ENCODE assay signal across 19 cellular contexts in the genomic region with DNA sequence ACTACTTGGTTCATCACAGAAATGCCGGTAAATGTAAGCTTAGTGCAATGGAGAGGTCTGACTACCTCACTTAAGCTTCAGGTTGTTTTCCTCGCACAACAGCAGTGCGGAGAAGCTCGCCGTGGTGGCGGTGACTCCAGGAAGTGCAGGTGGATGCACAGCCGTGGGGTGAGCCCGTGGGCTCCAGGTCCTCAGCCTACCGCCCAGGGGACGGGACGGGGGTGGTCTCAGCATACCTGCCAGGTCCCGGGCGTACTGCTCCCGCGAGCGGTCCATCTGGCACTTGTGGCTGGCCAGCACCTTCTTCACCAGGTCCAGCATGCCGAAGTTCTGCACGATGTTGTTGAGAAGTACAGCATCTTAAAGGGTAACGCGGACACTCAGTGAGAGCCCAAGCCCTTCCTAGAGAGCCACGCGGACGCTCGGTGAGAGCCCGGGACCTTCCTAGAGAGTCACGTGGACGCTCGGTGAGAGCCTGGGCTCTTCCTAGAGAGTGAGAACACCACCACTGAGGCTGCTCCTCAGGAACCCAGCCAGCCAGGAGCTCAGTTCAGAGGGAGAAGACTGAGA. TPM values are rescaled to one million over a fixed set of nuclear protein-coding genes. Genes with fewer than 3 reads are reported as not detected.
DNase-seq lines count a peak whose midpoint lies in the region; FAIRE-seq and TF ChIP-seq lines count a peak whose summit lies in the region.
"Had no signal": no experiment of that assay in that cellular context is flagged by ENCODE, and none has a peak within 500 bp of the region (broad histone marks: within the 10 kb centered on the region; RNA-seq: fewer than 3 reads in every experiment).

No MANE protein-coding gene starts in this region.

- H3K23ac ChIP-seq in neuronal stem cell (ENCODE audit: low read depth, low read length, poor library complexity), result no peak overlapping the region

- no peak overlapping the region for H2BK120ac ChIP-seq in neuronal stem cell (ENCODE audit: low read depth, low read length)

- H3K18ac ChIP-seq in neuronal stem cell (ENCODE audit: low read length), result no peak overlapping the region

- POLR2A ChIA-PET in RWPE1 (lab: Yijun Ruan, JAX; ENCODE audit: low non-redundant PET), result no interaction called here

- no peak overlapping the region for H2AK5ac ChIP-seq in neuronal stem cell (ENCODE audit: low read depth, low read length)

- H4K8ac ChIP-seq in neuronal stem cell (ENCODE audit: low read depth, low read length), result peak overlapping the region; percentile 30

- peaks cover 0 to 7% of the 10 kb centered on the region in 2 donors for H3K4me1 ChIP-seq in neuronal stem cell (ENCODE audit: control insufficient read depth in 2 of 2, insufficient read depth in 1 of 2, low read depth in 1 of 2, low read length in 2 of 2)
- peaks cover 0 to 6% (median 0%) of the 10 kb centered on the region in 3 donors for H3K4me1 ChIP-seq in esophagus squamous epithelium
- H3K4me1 ChIP-seq: HAP-1 had no signal

- FAIRE-seq in GM12891 (lab: Jason Lieb, UNC), result no peak
- FAIRE-seq: H1 had no signal

- H2BK12ac ChIP-seq in neuronal stem cell (ENCODE audit: low read length), result no peak overlapping the region

- DNase-seq in H7, result peak; percentile 57
- no peak for DNase-seq in RWPE1 (ENCODE audit: low spot score)
- DNase-seq in islet precursor cell, result peak; percentile 38
- DNase-seq in neuronal stem cell (ENCODE audit: low spot score), result no peak
- no peak for DNase-seq in RPMI8226
- no peak for DNase-seq in esophagus squamous epithelium (lab: John Stamatoyannopoulos, UW)
- no peak for DNase-seq in GM12891 (ENCODE audit: insufficient read length, low spot score)
- DNase-seq: 8988T; CD4-positive, alpha-beta memory T cell; DMS153; DMS79; GDM1 had no signal

- H3K9me3 ChIP-seq in neuronal stem cell (replicated peaks in 1 of 2; ENCODE audit: control insufficient read depth in 2 of 2, insufficient read depth in 1 of 2, low read depth in 1 of 2, low read length in 2 of 2) (no peaks in the 10 kb centered on the region), esophagus squamous epithelium (no peaks in the 10 kb centered on the region)
- H3K9me3 ChIP-seq: BLaER1, HAP-1 had no signal

- H3K27ac ChIP-seq in RWPE1 (peak overlapping the region; percentile 1; the same call in 1 of the 2 replicates), neuronal stem cell (replicated peaks; ENCODE audit: low read length) (no peak overlapping the region), esophagus squamous epithelium (no peak overlapping the region)
- H3K27ac ChIP-seq: BLaER1 had no signal

- H2BK5ac ChIP-seq in neuronal stem cell (ENCODE audit: low read length), result no peak overlapping the region

- H3K4me3 ChIP-seq in H7 (ENCODE audit: insufficient read depth, low read depth, low read length), result no peak overlapping the region
- no peak overlapping the region for H3K4me3 ChIP-seq in neuronal stem cell (ENCODE audit: low read length in 2 of 2)
- no peak overlapping the region for H3K4me3 ChIP-seq in esophagus squamous epithelium
- H3K4me3 ChIP-seq: BLaER1, HAP-1 had no signal

- CTCF ChIA-PET in RWPE1 (lab: Yijun Ruan, JAX), result no interaction called here

- no peak overlapping the region for H3K4me2 ChIP-seq in neuronal stem cell (ENCODE audit: insufficient read depth, low read length, poor library complexity, severe bottlenecking)
- H3K4me2 ChIP-seq: BLaER1 had no signal

- H3K79me1 ChIP-seq in neuronal stem cell (ENCODE audit: low read depth, low read length), result peaks cover 2% of the 10 kb centered on the region

- TF ChIP-seq POLR2A in esophagus squamous epithelium (IDR thresholded peaks at IDR 0.05) (no peak), GM12891 (IDR thresholded peaks at IDR 0.05; ENCODE audit: low read depth, low read length) (no peak)

- intact Hi-C loops in esophagus squamous epithelium (cut with DNase I), result no loop called here

- no peak overlapping the region for H3K9ac ChIP-seq in neuronal stem cell (ENCODE audit: low read depth, low read length, poor library complexity)
- H3K9ac ChIP-seq: BLaER1 had no signal

- WGBS in neuronal stem cell (ENCODE audit: extremely low coverage in 2 of 2, insufficient read length in 2 of 2, insufficient replicate concordance in 1 of 2), 2 donors, result no CpG with 5 or more reads among the region's 28 CpGs
- 92 to 94% methylated on average over 9 to 13 of the region's 28 CpGs for WGBS in esophagus squamous epithelium, 2 donors

- no peaks in the 10 kb centered on the region for H3K27me3 ChIP-seq in H7 (ENCODE audit: control insufficient read depth, insufficient read depth, low read length)
- no peaks in the 10 kb centered on the region for H3K27me3 ChIP-seq in neuronal stem cell (ENCODE audit: control insufficient read depth in 3 of 3, insufficient read depth in 3 of 3, low read depth in 1 of 3, low read length in 3 of 3)
- H3K27me3 ChIP-seq in esophagus squamous epithelium, result no peaks in the 10 kb centered on the region
- H3K27me3 ChIP-seq: BLaER1 had no signal

- peaks cover 2% of the 10 kb centered on the region for H3K36me3 ChIP-seq in H7 (replicated peaks; ENCODE audit: control insufficient read depth, insufficient read depth, low read length)
- H3K36me3 ChIP-seq in neuronal stem cell (replicated peaks in 1 of 2; ENCODE audit: control insufficient read depth in 2 of 2, insufficient read depth in 2 of 2, low read length in 2 of 2), result peaks cover 22 to 80% of the 10 kb centered on the region in 2 donors
- peaks cover 19 to 93% (median 28%) of the 10 kb centered on the region in 3 donors for H3K36me3 ChIP-seq in esophagus squamous epithelium

- no peak overlapping the region for H2BK15ac ChIP-seq in neuronal stem cell (ENCODE audit: low read length)

- H3K14ac ChIP-seq in neuronal stem cell (ENCODE audit: low read length), result peak overlapping the region; percentile 8

- no peak overlapping the region for H3K4ac ChIP-seq in neuronal stem cell (ENCODE audit: low read length)

- TF ChIP-seq CTCF in RWPE1 (conservative IDR thresholded peaks at IDR 0.05; ENCODE audit: low read depth) (no peak), esophagus squamous epithelium (IDR thresholded peaks at IDR 0.05) (no peak)

- no peak overlapping the region for H2AFZ ChIP-seq in neuronal stem cell (ENCODE audit: low read length)

- no peak overlapping the region for H4K91ac ChIP-seq in neuronal stem cell (ENCODE audit: low read depth, low read length, poor library complexity)

TF ChIP-seq in GM12891, 5 proteins besides CTCF, POLR2A, EP300 and RAD21:
- no peak for TF ChIP-seq POU2F2 (IDR thresholded peaks at IDR 0.05; ENCODE audit: low read depth, low read length)
- no peak for TF ChIP-seq PAX5 (IDR thresholded peaks at IDR 0.05; ENCODE audit: insufficient read depth, low read length, severe bottlenecking)
- TF ChIP-seq SPI1 (IDR thresholded peaks at IDR 0.05; ENCODE audit: low read depth, low read length), result no peak
- no peak for TF ChIP-seq POLR2AphosphoS5 (IDR thresholded peaks at IDR 0.05; ENCODE audit: low read depth, low read length)
- TF ChIP-seq TAF1 (IDR thresholded peaks at IDR 0.05; ENCODE audit: low read depth, low read length), result no peak
TF ChIP-seq in GM12891: peak in this region for 0.

RNA-seq across cellular contexts. Expression of a gene that starts 17.8 kb away (rescaled TPM):
- 20.1 and 27.5 TPM in 2 replicates for total RNA-seq in H7 (2014; rRNA removed; shearing (Covaris generic))
- polyA plus RNA-seq in neuronal stem cell (2013, experiment 1 of 2), result 5.7 TPM
- polyA plus RNA-seq in neuronal stem cell (2013, experiment 2 of 2), result 5.8 TPM
- 10 to 100 TPM; 23.7 to 37.6 (median 31.2) TPM for total RNA-seq in esophagus squamous epithelium
- polyA plus RNA-seq in GM12891 (2012; ENCODE audit: low read depth, missing spikeins), result 12.6 TPM

RNA-seq across cellular contexts. Expression of a gene that starts 35.0 kb away (rescaled TPM):
- total RNA-seq in H7 (2014; rRNA removed; shearing (Covaris generic)), result 17.0 and 21.4 TPM in 2 replicates
- polyA plus RNA-seq in neuronal stem cell (2013, experiment 1 of 2), result 9.0 TPM
- 8.7 TPM for polyA plus RNA-seq in neuronal stem cell (2013, experiment 2 of 2)
- total RNA-seq in esophagus squamous epithelium, result 10 to 100 TPM in 3 of 4 donors, 1 to 10 TPM in 1; 7.2 to 12.0 (median 11.0) TPM
- 7.4 TPM for polyA plus RNA-seq in GM12891 (2012; ENCODE audit: low read depth, missing spikeins)

RNA-seq across cellular contexts. Expression of a gene that starts 37.9 kb away (rescaled TPM):
- total RNA-seq in H7 (2014; rRNA removed; shearing (Covaris generic)), result 6.4 and 8.0 TPM in 2 replicates
- polyA plus RNA-seq in neuronal stem cell (2013, experiment 1 of 2), result 7.5 TPM
- 7.2 TPM for polyA plus RNA-seq in neuronal stem cell (2013, experiment 2 of 2)
- under 1 TPM in 1 of 4 donors, not detected in 3; under 0.01 TPM for total RNA-seq in esophagus squamous epithelium
- polyA plus RNA-seq in GM12891 (2012; ENCODE audit: low read depth, missing spikeins), result 0.72 TPM
- total RNA-seq: Daoy had no signal
- polyA plus RNA-seq: CD14-positive monocyte had no signal

RNA-seq across cellular contexts. Expression of a gene that starts 44.3 kb away (rescaled TPM):
- total RNA-seq in H7 (2014; rRNA removed; shearing (Covaris generic)), result 0.21 and 0.33 TPM in 2 replicates
- not detected for polyA plus RNA-seq in neuronal stem cell (2013, experiment 1 of 2)
- polyA plus RNA-seq in neuronal stem cell (2013, experiment 2 of 2), result not detected
- not detected for total RNA-seq in esophagus squamous epithelium
- not detected for polyA plus RNA-seq in GM12891 (2012; ENCODE audit: low read depth, missing spikeins)
- total RNA-seq: A673; CD4-positive, alpha-beta memory T cell; Daoy had no signal
- polyA plus RNA-seq: AG04450; CD14-positive monocyte; CD4-positive, alpha-beta memory T cell had no signal

RNA-seq across cellular contexts. Expression of a gene that starts 54.7 kb away (rescaled TPM):
- total RNA-seq in H7 (2014; rRNA removed; shearing (Covaris generic)), result 0.14 and 0.30 TPM in 2 replicates
- not detected for polyA plus RNA-seq in neuronal stem cell (2013, experiment 1 of 2)
- not detected for polyA plus RNA-seq in neuronal stem cell (2013, experiment 2 of 2)
- total RNA-seq in esophagus squamous epithelium, result 100 to 1,000 TPM in 1 of 4 donors, 10 to 100 TPM in 3; 40.8 to 133 (median 49.7) TPM
- polyA plus RNA-seq in GM12891 (2012; ENCODE audit: low read depth, missing spikeins), result 0.19 TPM
- total RNA-seq: A673; CD4-positive, alpha-beta memory T cell; Daoy had no signal

Comparison
In these comparisons a context has a peak if more than half of its experiments do, and no peak if none do; other contexts are left out.
1. DNase-seq: peak in H7 (single experiment) and islet precursor cell (single experiment); none in RWPE1 (single experiment), neuronal stem cell (single experiment), RPMI8226 (single experiment), esophagus squamous epithelium (single experiment) and GM12891 (single experiment).